In genomic region chr1:242139437-242139836, GRCh38 we compare ENCODE assay signal across 15 cellular contexts.
A peak's percentile ranks its signal among the peaks of the same experiment; 100 is the strongest.
DNase-seq lines count a peak whose midpoint lies in the region; ATAC-seq, FAIRE-seq and TF ChIP-seq lines count a peak whose summit lies in the region.
"Had no signal": no experiment of that assay in that cellular context is flagged by ENCODE, and none has a peak within 500 bp of the region (broad histone marks: within the 10 kb centered on the region; RNA-seq: fewer than 3 reads in every experiment).

No MANE protein-coding gene starts in this region.

- no peaks in the 10 kb centered on the region for H3K36me3 ChIP-seq in GM06990 (ENCODE audit: control insufficient read depth, insufficient read depth, low read length)
- H3K36me3 ChIP-seq in CD8-positive, alpha-beta memory T cell (ENCODE audit: insufficient read depth, low read length) = no peaks in the 10 kb centered on the region
- H3K36me3 ChIP-seq: cardiac muscle cell had no signal

- no peak overlapping the region for H3K4me3 ChIP-seq in GM06990 (replicated peaks; ENCODE audit: low read depth, low read length)
- H3K4me3 ChIP-seq in CD8-positive, alpha-beta memory T cell (ENCODE audit: low read length) = no peak overlapping the region
- H3K4me3 ChIP-seq: cardiac muscle cell, skin epidermis had no signal

- H3K4me1 ChIP-seq in CD8-positive, alpha-beta memory T cell (ENCODE audit: insufficient read depth, low read length) = no peaks in the 10 kb centered on the region

- H3K4me1 Mint-ChIP-seq in CD8-positive, alpha-beta memory T cell = no peaks in the 10 kb centered on the region
- H3K4me1 Mint-ChIP-seq: B cell, mesothelial cell of epicardium had no signal

- TF ChIP-seq CTCF in GM06990 (IDR thresholded peaks at IDR 0.05; ENCODE audit: insufficient read depth, low read length, poor library complexity, severe bottlenecking) = peak; percentile 14

- H3K27ac ChIP-seq in CD8-positive, alpha-beta memory T cell (ENCODE audit: low read depth, low read length) = no peak overlapping the region
- H3K27ac ChIP-seq: cardiac muscle cell, skin epidermis had no signal

- no peaks in the 10 kb centered on the region for H3K9me3 ChIP-seq in CD8-positive, alpha-beta memory T cell (ENCODE audit: low read length)

- no peak overlapping the region for H3K27ac Mint-ChIP-seq in CD8-positive, alpha-beta memory T cell
- H3K27ac Mint-ChIP-seq: B cell; mesothelial cell of epicardium; stimulated activated naive B cell treated with anti-CD40 and anti-IgM and Interleukin-4, amounts not matched to agents 10 μg/mL and 1 μg/mL and 100 μg/mL, for 72 hours had no signal

- DNase-seq in GM06990 (ENCODE audit: extremely low read depth, insufficient read length) (no peak), NOMO-1 (lab: John Stamatoyannopoulos, UW; ENCODE audit: unreplicated experiment in 2 of 2) (peak; percentile 83 to 86), H54 (ENCODE audit: insufficient read length, low spot score) (no peak), G401 (ENCODE audit: low spot score) (no peak), DMS53 treated with DMSO at 0.1 percent for 48 hours (lab: John Stamatoyannopoulos, UW; ENCODE audit: unreplicated experiment) (no peak)
- DNase-seq in CD8-positive, alpha-beta memory T cell = no peak
- DNase-seq: NCI-H1048; SHP77 treated with DMSO at 0.1 percent for 48 hours; stimulated activated naive B cell treated with anti-CD40 and anti-IgM and Interleukin-4, amounts not matched to agents 10 μg/mL and 1 μg/mL and 100 μg/mL, for 72 hours had no signal

- ATAC-seq in GM19468 (IDR thresholded peaks at IDR 0.05; ENCODE audit: extremely low read depth, unreplicated experiment) = peak; percentile 54
- peak; percentile 75 for ATAC-seq in HG03045 (IDR thresholded peaks at IDR 0.05; ENCODE audit: unreplicated experiment)

- no peaks in the 10 kb centered on the region for H3K27me3 ChIP-seq in GM06990 (replicated peaks; ENCODE audit: control insufficient read depth, insufficient read depth, low read length)
- no peaks in the 10 kb centered on the region for H3K27me3 ChIP-seq in CD8-positive, alpha-beta memory T cell (ENCODE audit: insufficient read depth, low read length, poor library complexity, severe bottlenecking)
- H3K27me3 ChIP-seq: cardiac muscle cell had no signal

- H3K27me3 Mint-ChIP-seq in CD8-positive, alpha-beta memory T cell = peaks cover 3 to 10% of the 10 kb centered on the region in 2 donors

- H3K36me3 Mint-ChIP-seq in CD8-positive, alpha-beta memory T cell = peaks cover 0 to 2% (median 0%) of the 10 kb centered on the region in 3 donors
- H3K36me3 Mint-ChIP-seq: mesothelial cell of epicardium; stimulated activated naive B cell treated with anti-CD40 and anti-IgM and Interleukin-4, amounts not matched to agents 10 μg/mL and 1 μg/mL and 100 μg/mL, for 72 hours had no signal

- in situ Hi-C loops in G401 (cut with HindIII; ENCODE audit: low sequenced_read_pairs) = no loop called here

- CTCF ChIA-PET in CD8-positive, alpha-beta memory T cell (lab: Charles Lee) = no interaction called here

- no peak for TF ChIP-seq POLR2A in H54 (IDR thresholded peaks at IDR 0.05; ENCODE audit: low read depth, low read length)

- H3K4me3 Mint-ChIP-seq in CD8-positive, alpha-beta memory T cell = no peak overlapping the region
- H3K4me3 Mint-ChIP-seq: B cell; mesothelial cell of epicardium; stimulated activated naive B cell treated with anti-CD40 and anti-IgM and Interleukin-4, amounts not matched to agents 10 μg/mL and 1 μg/mL and 100 μg/mL, for 72 hours had no signal

- FAIRE-seq in H54 (lab: Jason Lieb, UNC) = no peak

- peaks cover 0 to 12% (median 0%) of the 10 kb centered on the region in 5 donors for H3K9me3 Mint-ChIP-seq in CD8-positive, alpha-beta memory T cell
- H3K9me3 Mint-ChIP-seq: stimulated activated naive B cell treated with anti-CD40 and anti-IgM and Interleukin-4, amounts not matched to agents 10 μg/mL and 1 μg/mL and 100 μg/mL, for 72 hours had no signal

- POLR2A ChIA-PET in CD8-positive, alpha-beta memory T cell (lab: Charles Lee) = no interaction called here

Comparison
In these comparisons a context has a peak if more than half of its experiments do, and no peak if none do; other contexts are left out.
1. DNase-seq: peak in NOMO-1 (2 of 2); none in GM06990 (single experiment), CD8-positive, alpha-beta memory T cell (0 of 5), H54 (single experiment), G401 (single experiment) and DMS53 treated with DMSO at 0.1 percent for 48 hours (single experiment).